In the genomic region with DNA sequence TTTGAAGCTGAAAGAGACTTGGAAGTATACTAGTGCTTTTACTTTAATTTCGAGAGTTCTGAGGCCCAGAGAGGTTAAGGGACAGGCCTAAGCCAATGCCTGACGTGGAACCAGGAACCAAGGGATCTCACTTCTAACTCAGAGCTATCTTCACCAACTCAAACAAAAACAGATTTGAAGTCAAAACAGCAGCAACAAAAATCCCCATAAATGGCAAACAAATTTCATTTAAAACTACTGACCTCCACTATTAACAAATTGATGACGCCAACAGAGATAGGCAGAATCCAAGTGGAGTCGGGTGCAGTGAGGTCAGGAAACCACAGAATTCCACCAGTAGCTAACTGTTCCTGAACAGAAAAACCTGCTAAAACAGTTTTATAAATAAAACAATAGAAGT, we compare ENCODE assay signal across 17 cellular contexts.
"Had no signal": no experiment of that assay in that cellular context is flagged by ENCODE, and none has a peak within 500 bp of the region (broad histone marks: within the 10 kb centered on the region; RNA-seq: fewer than 3 reads in every experiment).

No MANE protein-coding gene starts in this region.

- H3K27ac Mint-ChIP-seq: activated CD4-positive, alpha-beta memory T cell treated with anti-CD3 and anti-CD28 coated beads for 36 hours; dendritic cell treated with granulocyte-macrophage colony-stimulating factor and Interleukin-4, amounts not matched to agents 40 ng/mL and 50 ng/mL, for 4 days had no signal

- ATAC-seq: esophagus mucosa, gastroesophageal sphincter, heart left ventricle had no signal

- H3K4me3 Mint-ChIP-seq: activated CD4-positive, alpha-beta memory T cell treated with anti-CD3 and anti-CD28 coated beads for 36 hours; dendritic cell treated with granulocyte-macrophage colony-stimulating factor and Interleukin-4, amounts not matched to agents 40 ng/mL and 50 ng/mL, for 4 days had no signal

- H3K4me3 ChIP-seq: gastroesophageal sphincter, heart left ventricle, left ventricle myocardium inferior, prostate gland, right atrium auricular region, stomach had no signal

- DNase-seq: activated CD4-positive, alpha-beta memory T cell treated with anti-CD3 and anti-CD28 coated beads for 36 hours; activated CD4-positive, CD25-positive, alpha-beta regulatory T cell treated with anti-CD3 and anti-CD28 coated beads, Interleukin-2, amount 50 U/mL, for 72 hours; activated gamma-delta T cell treated with Interleukin-2 at 50 U/mL for 16 hours; activated T-cell treated with anti-CD3 and anti-CD28 coated beads, Interleukin-2, amount 50 U/mL, for 1 hour; effector CD8-positive, alpha-beta T cell; heart left ventricle; left ventricle myocardium inferior; mammary epithelial cell; stimulated activated CD4-positive, alpha-beta T cell treated with anti-CD3 and anti-CD28 coated beads, Interleukin-2, amount 100 ng/mL, for 24 hours; stomach; T-helper 2 cell; trophoblast cell had no signal

- H3K9me3 Mint-ChIP-seq: activated CD4-positive, alpha-beta memory T cell treated with anti-CD3 and anti-CD28 coated beads for 36 hours; dendritic cell treated with granulocyte-macrophage colony-stimulating factor and Interleukin-4, amounts not matched to agents 40 ng/mL and 50 ng/mL, for 4 days had no signal

- H3K27me3 Mint-ChIP-seq: activated CD4-positive, alpha-beta memory T cell treated with anti-CD3 and anti-CD28 coated beads for 36 hours; dendritic cell treated with granulocyte-macrophage colony-stimulating factor and Interleukin-4, amounts not matched to agents 40 ng/mL and 50 ng/mL, for 4 days had no signal
